In the genomic region with DNA sequence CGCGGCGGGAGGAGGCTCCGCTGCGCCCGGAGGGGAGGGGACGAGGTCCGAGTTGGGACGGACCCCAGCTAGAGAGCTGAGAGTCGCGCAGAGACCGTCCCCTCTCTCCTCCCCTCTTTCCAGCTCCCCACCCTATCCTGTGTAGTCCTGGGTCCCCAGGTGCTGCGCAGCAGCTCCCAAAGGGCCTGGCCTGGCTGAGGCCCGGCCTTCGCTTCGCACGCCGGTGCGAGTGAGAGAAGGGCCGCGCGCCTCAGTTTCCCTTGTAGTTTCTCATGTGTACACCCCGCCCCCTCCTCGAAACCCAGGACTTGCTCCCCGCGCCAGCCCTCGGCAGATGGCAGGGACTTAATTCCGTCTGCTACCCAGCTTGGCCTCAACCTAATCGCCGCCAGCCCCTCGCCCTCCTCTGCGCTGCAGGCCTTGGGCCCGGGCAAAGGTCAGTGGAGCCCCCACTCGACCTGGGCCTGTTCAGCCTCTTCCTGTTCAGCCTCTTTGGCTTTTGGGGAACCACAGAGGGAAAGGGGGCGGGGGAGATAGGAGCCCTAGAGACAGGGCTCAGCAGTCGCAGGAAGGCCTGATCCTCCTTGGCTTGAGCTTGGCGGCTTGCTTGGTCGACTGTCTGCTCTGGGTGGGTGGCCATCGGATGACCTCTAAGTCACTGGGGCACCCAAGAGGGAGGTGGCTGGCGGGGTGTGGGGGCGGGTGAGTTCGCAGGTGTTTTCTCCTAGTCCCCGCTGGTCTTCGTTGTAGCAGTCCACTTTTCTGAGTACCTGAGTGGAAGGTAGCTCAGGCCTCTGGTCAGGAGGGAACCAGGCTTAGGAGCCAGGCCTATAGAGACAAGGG, we compare ENCODE assay signal across 8 cellular contexts. TPM values are rescaled to one million over a fixed set of nuclear protein-coding genes. Genes with fewer than 3 reads are reported as not detected.
DNase-seq lines count a peak whose midpoint lies in the region; ATAC-seq and TF ChIP-seq lines count a peak whose summit lies in the region.

No MANE protein-coding gene starts in this region.

- WGBS in heart left ventricle, 4 donors: 7 to 12% (median 10%) methylated on average over 19 to 44 of the region's 44 CpGs
- WGBS in trophoblast cell (ENCODE audit: extremely low coverage, insufficient coverage, insufficient read length): no CpG with 5 or more reads among the region's 44 CpGs

- H3K79me1 ChIP-seq in trophoblast cell (ENCODE audit: low read length): peaks cover 15% of the 10 kb centered on the region

- H2AFZ ChIP-seq in trophoblast cell (ENCODE audit: insufficient read depth, low read length, poor library complexity): peak overlapping the region; percentile 92

- peak overlapping the region; percentile 63 for H2BK5ac ChIP-seq in trophoblast cell (ENCODE audit: low read depth, low read length, poor library complexity)

- H2BK120ac ChIP-seq in trophoblast cell (ENCODE audit: insufficient read depth, low read length, poor library complexity): peak overlapping the region; percentile 70

- no peak for TF ChIP-seq POLR2A in heart left ventricle (IDR thresholded peaks at IDR 0.05)

- no peak for TF ChIP-seq CTCF in heart left ventricle (IDR thresholded peaks at IDR 0.05)

- peak overlapping the region; percentile 62 for H3K18ac ChIP-seq in trophoblast cell (ENCODE audit: low read length)

- H3K27ac ChIP-seq in heart left ventricle (peak overlapping the region; percentile 59 to 100 (median 98)), trophoblast cell (ENCODE audit: low read depth, low read length) (peak overlapping the region; percentile 91)

- H3K4me3 Mint-ChIP-seq in activated naive CD4-positive, alpha-beta T cell treated with anti-CD3 and anti-CD28 coated beads, Interleukin-2, amount 10 ng/mL, durations not matched to agents 7 days and 5 days: peak overlapping the region; percentile 98

- peak overlapping the region; percentile 96 for H3K4ac ChIP-seq in trophoblast cell (ENCODE audit: low read depth, low read length)

- H3K27me3 ChIP-seq in heart left ventricle (no peaks in the 10 kb centered on the region), trophoblast cell (ENCODE audit: insufficient read depth, low read length) (no peaks in the 10 kb centered on the region)

- intact Hi-C loops in heart left ventricle (cut with DNase I): loop anchor here in 1 of 10 donors (1.0 to 5.0 kb wide), 3 partner anchors 44 to 116 kb away; partner anchors contain the start of genes PI4KB, PSMB4 and RFX5

- H3K14ac ChIP-seq in trophoblast cell (ENCODE audit: low read length): peak overlapping the region; percentile 90

- CTCF ChIA-PET in activated naive CD4-positive, alpha-beta T cell treated with anti-CD3 and anti-CD28 coated beads, Interleukin-2, amount 10 ng/mL, durations not matched to agents 7 days and 5 days (lab: Charles Lee): interaction anchor here (1.0 to 1.8 kb wide), 3 partner anchors 9 to 58 kb away, joined by 3 to 9 read pairs (median 7); no protein-coding TSS in a partner anchor

- H3K36me3 ChIP-seq in heart left ventricle (peaks cover 0 to 34% (median 25%) of the 10 kb centered on the region in 9 donors), trophoblast cell (ENCODE audit: control insufficient read depth in 1 of 2, insufficient read depth in 2 of 2, low read length in 2 of 2) (peaks cover 23 to 27% of the 10 kb centered on the region in 2 experiments)

- H3K27ac Mint-ChIP-seq in activated naive CD4-positive, alpha-beta T cell treated with anti-CD3 and anti-CD28 coated beads, Interleukin-2, amount 10 ng/mL, durations not matched to agents 7 days and 5 days: peak overlapping the region; percentile 89

- peak overlapping the region; percentile 71 to 98 (median 90) for H3K4me3 ChIP-seq in heart left ventricle
- H3K4me3 ChIP-seq in trophoblast cell (ENCODE audit: low read depth, low read length): peak overlapping the region; percentile 85

- H4K8ac ChIP-seq in trophoblast cell (ENCODE audit: low read depth, low read length): peak overlapping the region; percentile 84

- no peak overlapping the region for H3K23ac ChIP-seq in trophoblast cell (ENCODE audit: low read length)

- DNase-seq in stimulated activated CD4-positive, alpha-beta T cell treated with anti-CD3 and anti-CD28 coated beads, Interleukin-15, amount 100 ng/mL, for 24 hours: peak; percentile 37
- DNase-seq in stimulated activated CD4-positive, alpha-beta T cell treated with anti-CD3 and anti-CD28 coated beads, Interleukin-2, amount 100 ng/mL, for 48 hours: no peak
- peak; percentile 52 for DNase-seq in NCI-H526 treated with DMSO at 0.1 percent for 48 hours (lab: John Stamatoyannopoulos, UW)
- peak; percentile 53 for DNase-seq in activated naive CD4-positive, alpha-beta T cell treated with anti-CD3 and anti-CD28 coated beads, Interleukin-2, amount 10 ng/mL, durations not matched to agents 7 days and 5 days
- DNase-seq in heart left ventricle: peak in 4 of 5 donors; percentile 41 to 70 (median 46)
- peak in 1 of 2 donors; percentile 18 for DNase-seq in trophoblast cell

- peak overlapping the region; percentile 72 for H3K4me2 ChIP-seq in trophoblast cell (ENCODE audit: low read length)

- H3K9me3 Mint-ChIP-seq in activated naive CD4-positive, alpha-beta T cell treated with anti-CD3 and anti-CD28 coated beads, Interleukin-2, amount 10 ng/mL, durations not matched to agents 7 days and 5 days: no peaks in the 10 kb centered on the region

- H3K4me1 ChIP-seq in heart left ventricle (peaks cover 0 to 29% (median 14%) of the 10 kb centered on the region in 12 donors), trophoblast cell (ENCODE audit: control insufficient read depth in 1 of 2, insufficient read depth in 2 of 2, low read length in 2 of 2) (peaks cover 5 to 13% of the 10 kb centered on the region in 2 experiments)

- H3K9me3 ChIP-seq in heart left ventricle (no peaks in the 10 kb centered on the region), trophoblast cell (ENCODE audit: insufficient read depth, low read depth, low read length) (no peaks in the 10 kb centered on the region)

- peak overlapping the region; percentile 85 for H3K9ac ChIP-seq in trophoblast cell (ENCODE audit: low read length)

- ATAC-seq in heart left ventricle (peak in 2 of 4 donors; percentile 0), HG03139 (IDR thresholded peaks at IDR 0.05; ENCODE audit: unreplicated experiment) (no peak), HG03571 (IDR thresholded peaks at IDR 0.05; ENCODE audit: unreplicated experiment) (no peak)

- peaks cover 22% of the 10 kb centered on the region for H3K4me1 Mint-ChIP-seq in activated naive CD4-positive, alpha-beta T cell treated with anti-CD3 and anti-CD28 coated beads, Interleukin-2, amount 10 ng/mL, durations not matched to agents 7 days and 5 days

- H4K91ac ChIP-seq in trophoblast cell (ENCODE audit: low read depth, low read length): peak overlapping the region; percentile 92

- no peak overlapping the region for H2BK12ac ChIP-seq in trophoblast cell (ENCODE audit: low read length)

- H2AK5ac ChIP-seq in trophoblast cell (ENCODE audit: low read length): peak overlapping the region; percentile 89

- peaks cover 4% of the 10 kb centered on the region for H3K27me3 Mint-ChIP-seq in activated naive CD4-positive, alpha-beta T cell treated with anti-CD3 and anti-CD28 coated beads, Interleukin-2, amount 10 ng/mL, durations not matched to agents 7 days and 5 days

- H3K36me3 Mint-ChIP-seq in activated naive CD4-positive, alpha-beta T cell treated with anti-CD3 and anti-CD28 coated beads, Interleukin-2, amount 10 ng/mL, durations not matched to agents 7 days and 5 days: peaks cover 21% of the 10 kb centered on the region

- peak overlapping the region; percentile 88 for H4K12ac ChIP-seq in trophoblast cell (ENCODE audit: low read depth, low read length)

- H3K79me2 ChIP-seq in trophoblast cell (ENCODE audit: control insufficient read depth, insufficient read depth, low read length, poor library complexity): peaks cover 15% of the 10 kb centered on the region

RNA-seq across cellular contexts. Expression of gene ZNF687, which starts 1.0 kb away (rescaled TPM):
- total RNA-seq in heart left ventricle: 10 to 100 TPM; 10.9 to 30.3 (median 14.3) TPM
- polyA plus RNA-seq in heart left ventricle: 10 to 100 TPM in 1 of 2 donors, 1 to 10 TPM in 1; 6.9 to 11.1 TPM
- polyA plus RNA-seq in trophoblast cell (2013): 17.2 and 18.9 TPM in 2 replicates

RNA-seq across cellular contexts. Expression of gene PSMD4, which starts 28.6 kb away (rescaled TPM):
- total RNA-seq in heart left ventricle: 100 to 1,000 TPM; 127 to 181 (median 138) TPM
- polyA plus RNA-seq in heart left ventricle: 100 to 1,000 TPM; 205 to 231 TPM
- polyA plus RNA-seq in trophoblast cell (2013): 164 and 168 TPM in 2 replicates

RNA-seq across cellular contexts. Expression of gene PI4KB, which starts 44.1 kb away (rescaled TPM):
- total RNA-seq in heart left ventricle: 10 to 100 TPM; 34.9 to 76.0 (median 49.8) TPM
- polyA plus RNA-seq in heart left ventricle: 10 to 100 TPM; 17.4 to 41.2 TPM
- 32.5 and 35.5 TPM in 2 replicates for polyA plus RNA-seq in trophoblast cell (2013)

Comparison
In these comparisons a context has a peak if more than half of its experiments do, and no peak if none do; other contexts are left out.
1. DNase-seq: peak in stimulated activated CD4-positive, alpha-beta T cell treated with anti-CD3 and anti-CD28 coated beads, Interleukin-15, amount 100 ng/mL, for 24 hours (single experiment), NCI-H526 treated with DMSO at 0.1 percent for 48 hours (single experiment), activated naive CD4-positive, alpha-beta T cell treated with anti-CD3 and anti-CD28 coated beads, Interleukin-2, amount 10 ng/mL, durations not matched to agents 7 days and 5 days (single experiment) and heart left ventricle (4 of 5); none in stimulated activated CD4-positive, alpha-beta T cell treated with anti-CD3 and anti-CD28 coated beads, Interleukin-2, amount 100 ng/mL, for 48 hours (0 of 2).